In the genomic region with DNA sequence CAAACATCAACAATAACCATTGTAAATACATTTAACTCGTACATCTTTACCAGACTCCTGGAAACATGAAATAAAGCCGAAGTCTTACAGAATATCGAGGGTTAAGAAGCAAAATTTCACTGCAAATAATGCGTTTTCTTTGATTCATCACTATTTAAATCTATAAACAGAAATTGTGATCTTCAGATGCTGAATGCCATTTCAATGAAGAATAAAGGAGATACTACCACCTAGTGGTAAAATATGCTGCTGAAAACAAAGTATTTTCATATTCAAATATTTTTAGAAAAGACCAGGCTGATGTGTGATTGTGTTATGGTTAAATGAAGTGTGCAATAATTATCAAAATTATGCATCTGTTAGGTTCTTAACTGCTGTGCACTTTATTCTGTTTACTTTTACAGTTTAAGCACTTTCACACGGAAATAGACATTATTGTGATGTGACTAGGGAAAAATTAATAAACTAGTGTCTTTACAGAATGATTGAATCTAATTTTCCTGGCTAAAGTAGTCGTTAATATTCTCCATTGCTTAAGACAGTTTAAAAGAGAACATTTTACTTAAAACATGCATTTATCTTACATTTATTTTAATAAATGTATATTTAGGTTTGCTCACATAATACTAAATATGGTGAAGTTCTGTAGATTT, we compare ENCODE assay signal across 8 cellular contexts.
A peak's percentile ranks its signal among the peaks of the same experiment; 100 is the strongest.
DNase-seq lines count a peak whose midpoint lies in the region; ATAC-seq and TF ChIP-seq lines count a peak whose summit lies in the region.

No MANE protein-coding gene starts in this region.

- H3K27ac Mint-ChIP-seq in activated CD8-positive, alpha-beta T cell treated with anti-CD3 and anti-CD28 coated beads for 36 hours, result no peak overlapping the region
- H3K27ac Mint-ChIP-seq in activated CD8-positive, alpha-beta T cell treated with anti-CD3 and anti-CD28 coated beads, Interleukin-2, amount 10 ng/mL, durations not matched to agents 7 days and 5 days, result no peak overlapping the region
- H3K27ac Mint-ChIP-seq in effector memory CD8-positive, alpha-beta T cell, result no peak overlapping the region

- H3K27me3 Mint-ChIP-seq in activated CD8-positive, alpha-beta T cell treated with anti-CD3 and anti-CD28 coated beads for 36 hours, result no peaks in the 10 kb centered on the region
- no peaks in the 10 kb centered on the region for H3K27me3 Mint-ChIP-seq in activated CD8-positive, alpha-beta T cell treated with anti-CD3 and anti-CD28 coated beads, Interleukin-2, amount 10 ng/mL, durations not matched to agents 7 days and 5 days (ENCODE audit: low read depth)
- H3K27me3 Mint-ChIP-seq in effector memory CD8-positive, alpha-beta T cell, result no peaks in the 10 kb centered on the region

- intact Hi-C loops in activated CD8-positive, alpha-beta T cell treated with anti-CD3 and anti-CD28 coated beads for 36 hours (cut with micrococcal nuclease), result loop anchor here (10.0 kb wide), 1 partner anchor 871 kb away; no protein-coding TSS in a partner anchor

- ATAC-seq in activated CD8-positive, alpha-beta T cell treated with anti-CD3 and anti-CD28 coated beads for 36 hours, result no peak
- ATAC-seq in activated CD8-positive, alpha-beta T cell treated with anti-CD3 and anti-CD28 coated beads, Interleukin-2, amount 10 ng/mL, durations not matched to agents 7 days and 5 days, result no peak
- no peak for ATAC-seq in HG02852 (IDR thresholded peaks at IDR 0.05; ENCODE audit: unreplicated experiment)
- ATAC-seq in effector memory CD8-positive, alpha-beta T cell (replicated peaks), result no peak

- peak; percentile 74 for TF ChIP-seq CTCF in activated CD8-positive, alpha-beta T cell treated with anti-CD3 and anti-CD28 coated beads for 36 hours (IDR thresholded peaks at IDR 0.05)

- H3K9me3 ChIP-seq in MG63, result no peaks in the 10 kb centered on the region

- DNase-seq in activated CD8-positive, alpha-beta T cell treated with anti-CD3 and anti-CD28 coated beads for 36 hours, result no peak
- no peak for DNase-seq in activated CD8-positive, alpha-beta T cell treated with anti-CD3 and anti-CD28 coated beads, Interleukin-2, amount 10 ng/mL, durations not matched to agents 7 days and 5 days
- peak; percentile 62 for DNase-seq in NCI-H748 (lab: John Stamatoyannopoulos, UW; ENCODE audit: unreplicated experiment)
- peak; percentile 0 for DNase-seq in dermis blood vessel endothelial cell
- DNase-seq in superior temporal gyrus (ENCODE audit: extremely low spot score), result peak; percentile 89
- no peak for DNase-seq in effector memory CD8-positive, alpha-beta T cell
- no peak for DNase-seq in MG63

- CTCF ChIA-PET in activated CD8-positive, alpha-beta T cell treated with anti-CD3 and anti-CD28 coated beads for 36 hours (lab: Charles Lee), result interaction anchor here (0.7 kb wide), 2 partner anchors 96 to 140 kb away, joined by 3 read pairs; no protein-coding TSS in a partner anchor
- CTCF ChIA-PET in activated CD8-positive, alpha-beta T cell treated with anti-CD3 and anti-CD28 coated beads, Interleukin-2, amount 10 ng/mL, durations not matched to agents 7 days and 5 days (lab: Charles Lee), result no interaction called here

- no peaks in the 10 kb centered on the region for H3K4me1 Mint-ChIP-seq in activated CD8-positive, alpha-beta T cell treated with anti-CD3 and anti-CD28 coated beads for 36 hours (ENCODE audit: low read depth)
- no peaks in the 10 kb centered on the region for H3K4me1 Mint-ChIP-seq in activated CD8-positive, alpha-beta T cell treated with anti-CD3 and anti-CD28 coated beads, Interleukin-2, amount 10 ng/mL, durations not matched to agents 7 days and 5 days (ENCODE audit: low read depth)
- H3K4me1 Mint-ChIP-seq in effector memory CD8-positive, alpha-beta T cell (ENCODE audit: low read depth in 2 of 2), result no peaks in the 10 kb centered on the region

- H3K9me3 Mint-ChIP-seq in activated CD8-positive, alpha-beta T cell treated with anti-CD3 and anti-CD28 coated beads for 36 hours, result no peaks in the 10 kb centered on the region
- no peaks in the 10 kb centered on the region for H3K9me3 Mint-ChIP-seq in activated CD8-positive, alpha-beta T cell treated with anti-CD3 and anti-CD28 coated beads, Interleukin-2, amount 10 ng/mL, durations not matched to agents 7 days and 5 days (ENCODE audit: insufficient read depth)
- no peaks in the 10 kb centered on the region for H3K9me3 Mint-ChIP-seq in effector memory CD8-positive, alpha-beta T cell

- H3K36me3 Mint-ChIP-seq in activated CD8-positive, alpha-beta T cell treated with anti-CD3 and anti-CD28 coated beads for 36 hours (ENCODE audit: low read depth), result no peaks in the 10 kb centered on the region
- no peaks in the 10 kb centered on the region for H3K36me3 Mint-ChIP-seq in activated CD8-positive, alpha-beta T cell treated with anti-CD3 and anti-CD28 coated beads, Interleukin-2, amount 10 ng/mL, durations not matched to agents 7 days and 5 days (ENCODE audit: low read depth)
- no peaks in the 10 kb centered on the region for H3K36me3 Mint-ChIP-seq in effector memory CD8-positive, alpha-beta T cell (ENCODE audit: insufficient read depth)

- no peak overlapping the region for H3K4me3 ChIP-seq in MG63

- H3K27me3 ChIP-seq in MG63, result no peaks in the 10 kb centered on the region

- no peak overlapping the region for H3K4me3 Mint-ChIP-seq in activated CD8-positive, alpha-beta T cell treated with anti-CD3 and anti-CD28 coated beads for 36 hours
- H3K4me3 Mint-ChIP-seq in activated CD8-positive, alpha-beta T cell treated with anti-CD3 and anti-CD28 coated beads, Interleukin-2, amount 10 ng/mL, durations not matched to agents 7 days and 5 days, result no peak overlapping the region
- no peak overlapping the region for H3K4me3 Mint-ChIP-seq in effector memory CD8-positive, alpha-beta T cell

- POLR2A ChIA-PET in activated CD8-positive, alpha-beta T cell treated with anti-CD3 and anti-CD28 coated beads for 36 hours (lab: Charles Lee), result no interaction called here
- POLR2A ChIA-PET in activated CD8-positive, alpha-beta T cell treated with anti-CD3 and anti-CD28 coated beads, Interleukin-2, amount 10 ng/mL, durations not matched to agents 7 days and 5 days (lab: Charles Lee), result no interaction called here

- H3K36me3 ChIP-seq in MG63, result no peaks in the 10 kb centered on the region

Comparison
In these comparisons a context has a peak if more than half of its experiments do, and no peak if none do; other contexts are left out.
1. DNase-seq: peak in NCI-H748 (single experiment), dermis blood vessel endothelial cell (single experiment) and superior temporal gyrus (single experiment); none in activated CD8-positive, alpha-beta T cell treated with anti-CD3 and anti-CD28 coated beads for 36 hours (single experiment), activated CD8-positive, alpha-beta T cell treated with anti-CD3 and anti-CD28 coated beads, Interleukin-2, amount 10 ng/mL, durations not matched to agents 7 days and 5 days (single experiment), effector memory CD8-positive, alpha-beta T cell (0 of 3) and MG63 (single experiment).